ENCODE assay signal across 8 cellular contexts in the genomic region with DNA sequence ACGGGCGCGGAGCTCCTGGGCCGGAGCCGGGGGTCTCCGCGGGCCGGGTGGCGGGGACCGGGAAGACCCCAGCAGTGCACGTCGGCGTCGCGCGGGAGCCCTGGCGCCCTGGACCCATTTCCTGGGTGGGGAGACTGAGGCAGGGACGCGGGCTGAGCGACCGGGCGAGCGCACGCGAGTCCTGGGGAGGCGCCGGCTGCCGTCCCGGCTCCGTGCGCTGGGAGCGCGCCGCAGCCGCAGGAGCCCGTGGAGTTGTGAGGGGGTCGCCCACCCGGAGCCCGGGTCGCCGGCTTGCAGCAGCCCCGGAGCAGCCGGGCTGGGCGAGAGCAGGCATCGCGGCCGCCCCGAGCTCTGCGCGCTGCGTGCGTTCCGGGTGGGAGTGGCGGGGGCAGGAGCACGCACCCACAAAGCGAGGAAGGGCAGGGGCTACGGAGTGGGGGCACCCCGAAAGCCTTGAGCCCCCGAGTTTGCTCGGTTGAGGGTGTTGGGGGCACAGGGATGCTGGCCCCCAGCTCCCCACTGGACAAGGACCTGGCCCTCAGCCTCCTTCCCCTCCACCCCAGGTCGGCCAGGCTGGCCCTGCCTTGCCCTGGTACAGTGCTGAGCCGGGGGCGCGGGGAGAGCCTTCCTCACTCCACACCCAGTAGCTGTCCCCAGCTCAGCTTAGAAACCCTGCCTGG. TPM values are rescaled to one million over a fixed set of nuclear protein-coding genes. Genes with fewer than 3 reads are reported as not detected.
A peak's percentile ranks its signal among the peaks of the same experiment; 100 is the strongest.
DNase-seq lines count a peak whose midpoint lies in the region; ATAC-seq and TF ChIP-seq lines count a peak whose summit lies in the region.

No MANE protein-coding gene starts in this region.

- peaks cover 13% of the 10 kb centered on the region for H3K27me3 Mint-ChIP-seq in memory B cell

- in situ Hi-C loops in Caki2 (cut with HindIII; ENCODE audit: low pct_unique_long_range_greater_than_20kb, low sequenced_read_pairs) (no loop called here), mammary epithelial cell (cut with MboI; ENCODE audit: low sequenced_read_pairs in 2 of 2) (no loop called here)

- H3K27ac ChIP-seq in mammary epithelial cell (ENCODE audit: insufficient read depth, low read depth, low read length) (no peak overlapping the region), vagina (peak overlapping the region; percentile 75)

- H3K9ac ChIP-seq in mammary epithelial cell (ENCODE audit: insufficient read depth, low read length) = no peak overlapping the region

- peak overlapping the region; percentile 89 for H3K4me3 Mint-ChIP-seq in memory B cell

- peak overlapping the region; percentile 74 for H2AFZ ChIP-seq in mammary epithelial cell (ENCODE audit: low read depth, low read length)

- H3K79me2 ChIP-seq in mammary epithelial cell (ENCODE audit: insufficient read depth, low read length) = no peaks in the 10 kb centered on the region

- no TSS peak for BruUV-seq in mammary epithelial cell (replicated peaks; lab: Mats Ljungman, UMichigan)

- H3K4me1 Mint-ChIP-seq in memory B cell = peaks cover 12% of the 10 kb centered on the region

- dilution Hi-C loops in mammary epithelial cell (cut with HindIII; ENCODE audit: low sequenced_read_pairs) = no loop called here

- H3K36me3 ChIP-seq in mammary epithelial cell (ENCODE audit: insufficient read depth, low read length) = no peaks in the 10 kb centered on the region
- H3K36me3 ChIP-seq in vagina = no peaks in the 10 kb centered on the region

- no peak for TF ChIP-seq POLR2A in vagina (IDR thresholded peaks at IDR 0.05)

- ATAC-seq in memory B cell (ENCODE audit: low read depth) = peak; percentile 26
- ATAC-seq in HG03432 (IDR thresholded peaks at IDR 0.05; ENCODE audit: unreplicated experiment) = no peak

- intact Hi-C loops in mammary epithelial cell (cut with micrococcal nuclease) (loop anchor here (1.0 to 5.0 kb wide), 3 partner anchors 117 to 1010 kb away; partner anchors contain the start of gene SFSWAP), vagina (cut with DNase I) (no loop called here)

- H3K27me3 ChIP-seq in mammary epithelial cell (ENCODE audit: insufficient read depth, low read length) (no peaks in the 10 kb centered on the region), vagina (no peaks in the 10 kb centered on the region)

- H3K9me3 ChIP-seq in mammary epithelial cell (replicated peaks; ENCODE audit: insufficient read depth, low read length) (no peaks in the 10 kb centered on the region), vagina (no peaks in the 10 kb centered on the region)

- CTCF ChIA-PET in mammary epithelial cell (lab: Charles Lee; ENCODE audit: low non-redundant PET) = no interaction called here

- H3K4me3 ChIP-seq in mammary epithelial cell (replicated peaks in 1 of 3; ENCODE audit: insufficient read depth in 1 of 3, low read depth in 2 of 3, low read length in 3 of 3) = peak overlapping the region; percentile 32 to 67 (median 51)
- peak overlapping the region; percentile 47 to 54 for H3K4me3 ChIP-seq in vagina

- H3K4me1 ChIP-seq in mammary epithelial cell (ENCODE audit: insufficient read depth, low read length) = peaks cover 44% of the 10 kb centered on the region
- H3K4me1 ChIP-seq in vagina = peaks cover 45% of the 10 kb centered on the region

- H3K36me3 Mint-ChIP-seq in memory B cell = no peaks in the 10 kb centered on the region

- peak overlapping the region; percentile 91 for H3K4me2 ChIP-seq in mammary epithelial cell (ENCODE audit: insufficient read depth, low read depth, low read length)

- DNase-seq in Caki2 (ENCODE audit: low read depth) = peak; percentile 20
- peak; percentile 40 for DNase-seq in HuH-7.5 (ENCODE audit: low spot score)
- peak; percentile 24 for DNase-seq in mammary epithelial cell
- peak in 1 of 2 donors; percentile 54 for DNase-seq in memory B cell (ENCODE audit: low spot score in 2 of 2)
- DNase-seq in vagina (ENCODE audit: extremely low spot score in 2 of 2) = peak in 1 of 2 donors; percentile 80
- no peak for DNase-seq in SKM-1 (lab: John Stamatoyannopoulos, UW; ENCODE audit: unreplicated experiment)
- DNase-seq in AML-193 (lab: John Stamatoyannopoulos, UW) = no peak

- H4K20me1 ChIP-seq in mammary epithelial cell (ENCODE audit: insufficient read depth, low read length) = no peaks in the 10 kb centered on the region

- 10% methylated on average over 2 of the region's 64 CpGs for WGBS in mammary epithelial cell (ENCODE audit: low coverage, missing lambda C conversion rate)

- H3K9me3 Mint-ChIP-seq in memory B cell = no peaks in the 10 kb centered on the region

- H3K27ac Mint-ChIP-seq in memory B cell = no peak overlapping the region

- TF ChIP-seq CTCF in mammary epithelial cell (conservative IDR thresholded peaks at IDR 0.05 in 1 of 2, IDR thresholded peaks at IDR 0.05 in 1 of 2; ENCODE audit: extremely low read depth in 1 of 2, insufficient read depth in 1 of 2, low read depth in 1 of 2, low read length in 2 of 2) (no peak), vagina (IDR thresholded peaks at IDR 0.05) (no peak)

RNA-seq across cellular contexts. Expression of gene MMP17, which starts 0.6 kb away (rescaled TPM):
- total RNA-seq in Caki2 (2014; rRNA removed; shearing (Covaris generic); ENCODE audit: low replicate concordance) = 1.0 and 4.5 TPM in 2 replicates
- total RNA-seq in mammary epithelial cell (10 to 100 TPM in 1 of 2 donors, under 1 TPM in 1; 0.50 to 11.3 TPM), vagina (5.2 TPM)
- polyA plus RNA-seq in mammary epithelial cell = 8.1 TPM
- polyA minus RNA-seq in mammary epithelial cell = 0.57 TPM

Comparison
In these comparisons a context has a peak if more than half of its experiments do, and no peak if none do; other contexts are left out.
1. DNase-seq: peak in Caki2 (single experiment), HuH-7.5 (single experiment) and mammary epithelial cell (single experiment); none in SKM-1 (single experiment) and AML-193 (0 of 2).